Comparison of ENCODE assay signal across 8 cellular contexts in the genomic region with DNA sequence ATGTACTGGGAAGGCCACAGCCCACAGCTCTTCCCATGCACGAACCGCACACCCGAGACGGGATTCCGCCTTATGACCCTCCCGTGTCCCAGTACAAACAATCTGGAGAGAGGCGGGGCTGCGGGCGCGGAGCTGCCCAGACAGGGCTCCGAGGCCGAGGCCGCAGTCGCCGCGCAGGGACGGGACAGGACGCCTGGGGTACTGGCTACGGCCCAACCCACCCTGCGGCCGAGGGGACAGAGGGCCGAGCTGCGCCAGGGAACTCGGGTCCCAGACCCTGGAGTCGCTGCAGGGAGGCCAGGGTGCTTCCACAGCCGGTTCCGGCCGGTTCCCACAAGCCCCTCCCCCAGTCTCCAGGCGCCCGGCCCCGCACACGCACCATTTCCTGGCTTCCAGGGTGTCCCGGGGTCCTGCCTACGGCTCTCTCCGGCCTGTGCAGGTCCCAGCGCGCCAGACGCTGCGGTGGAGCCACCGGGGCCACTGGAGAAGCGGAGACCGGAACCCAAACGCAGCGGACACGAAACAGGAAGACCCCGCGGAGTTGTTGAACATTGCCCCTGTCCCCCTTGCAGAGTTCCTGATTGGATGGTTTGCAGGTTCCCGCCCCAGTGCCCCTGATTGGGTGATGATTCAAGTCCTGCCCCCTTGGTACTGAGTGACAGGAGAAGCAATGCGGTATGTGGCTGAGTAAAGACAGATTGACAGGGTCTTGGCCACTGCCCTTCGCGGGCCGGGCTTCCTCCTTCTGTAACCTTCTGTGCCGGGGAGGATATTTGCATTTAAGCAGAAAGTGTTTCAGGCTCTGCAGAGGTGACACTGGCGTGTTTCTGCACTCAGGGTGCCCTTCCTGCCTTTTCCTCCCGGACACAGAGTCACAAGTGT. TPM values are rescaled to one million over a fixed set of nuclear protein-coding genes. Genes with fewer than 3 reads are reported as not detected.
DNase-seq lines count a peak whose midpoint lies in the region; ATAC-seq and TF ChIP-seq lines count a peak whose summit lies in the region.

Gene ZNF564 (minus strand): TSS at position 532 of the 882 bp plus-strand sequence. CDS start 150 bp downstream, at position 382.

- H3K27me3 Mint-ChIP-seq in neural progenitor cell (ENCODE audit: insufficient read depth, low read depth): peaks cover 4% of the 10 kb centered on the region

- peak within 1 kb of the TSS; percentile 81 for H3K9ac ChIP-seq in ES-I3 (ENCODE audit: low read depth, low read length)
- H3K9ac ChIP-seq in MM.1S (ENCODE audit: low read length): peak within 1 kb of the TSS; percentile 91
- peak within 1 kb of the TSS; percentile 87 for H3K9ac ChIP-seq in neural progenitor cell

- no peaks in the 10 kb centered on the region for H3K36me3 ChIP-seq in ES-I3 (ENCODE audit: insufficient read depth, low read length)
- H3K36me3 ChIP-seq in HAP-1 (replicated peaks): peaks cover 14% of the 10 kb centered on the region
- H3K36me3 ChIP-seq in MM.1S (replicated peaks; ENCODE audit: insufficient read depth, low read length): no peaks in the 10 kb centered on the region
- no peaks in the 10 kb centered on the region for H3K36me3 ChIP-seq in neural progenitor cell

- peaks cover 3% of the 10 kb centered on the region; the same call in 1 of the 2 replicates for H3K9me3 ChIP-seq in ES-I3 (ENCODE audit: control insufficient read depth, insufficient read depth, low read length)
- H3K9me3 ChIP-seq in HAP-1: 0 out of 2 replicates have a peak, but pooled peaks cover 2% of the 10 kb centered on the region
- H3K9me3 ChIP-seq in MM.1S (replicated peaks; ENCODE audit: insufficient read depth, low read length): no peaks in the 10 kb centered on the region
- H3K9me3 ChIP-seq in neural progenitor cell (ENCODE audit: low read depth): no peaks in the 10 kb centered on the region

- peak; percentile 95 for ATAC-seq in foreskin keratinocyte

- DNase-seq in HAP-1 (ENCODE audit: low spot score in 2 of 2) (peak; percentile 97 to 99), MM.1S (peak; percentile 98), SIG-M5 (lab: John Stamatoyannopoulos, UW) (peak; percentile 98), activated gamma-delta T cell treated with Interleukin-2 at 50 U/mL for 16 hours (peak; percentile 93), foreskin keratinocyte (peak; percentile 96 to 98), neural progenitor cell (ENCODE audit: low spot score) (peak; percentile 98), stromal cell of bone marrow (ENCODE audit: low read depth) (peak; percentile 97)

- peak within 1 kb of the TSS; percentile 96 for H3K4me3 Mint-ChIP-seq in neural progenitor cell

- peaks cover 30% of the 10 kb centered on the region for H3K36me3 Mint-ChIP-seq in neural progenitor cell

- H3K27me3 ChIP-seq in HAP-1 (ENCODE audit: low read depth): no peaks in the 10 kb centered on the region
- H3K27me3 ChIP-seq in MM.1S (replicated peaks; ENCODE audit: insufficient read depth, low read length): no peaks in the 10 kb centered on the region
- H3K27me3 ChIP-seq in foreskin keratinocyte: no peaks in the 10 kb centered on the region
- no peaks in the 10 kb centered on the region for H3K27me3 ChIP-seq in neural progenitor cell

- H3K79me2 ChIP-seq in MM.1S (ENCODE audit: low read length) (peaks cover 28% of the 10 kb centered on the region), neural progenitor cell (ENCODE audit: low read depth) (peaks cover 46% of the 10 kb centered on the region)

- in situ Hi-C loops in HAP-1 (cut with MboI; ENCODE audit: low sequenced_read_pairs): no loop called here

- peaks cover 8% of the 10 kb centered on the region for H3K4me1 Mint-ChIP-seq in neural progenitor cell

- H3F3A ChIP-seq in MM.1S (ENCODE audit: insufficient read depth, low read length): peaks cover 10% of the 10 kb centered on the region; the same call in 1 of the 2 replicates
- peaks cover 20% of the 10 kb centered on the region for H3F3A ChIP-seq in neural progenitor cell (ENCODE audit: low read depth)

- peak within 1 kb of the TSS; percentile 66; the same call in 1 of the 2 replicates for H3K27ac ChIP-seq in MM.1S (ENCODE audit: low read length)
- peak within 1 kb of the TSS; percentile 54 for H3K27ac ChIP-seq in foreskin keratinocyte
- H3K27ac ChIP-seq in neural progenitor cell: peak within 1 kb of the TSS; percentile 99

- no peaks in the 10 kb centered on the region for H3K9me2 ChIP-seq in MM.1S (replicated peaks; ENCODE audit: insufficient read depth, low read length)

- peak within 1 kb of the TSS; percentile 95 for H3K4me3 ChIP-seq in HAP-1
- peak within 1 kb of the TSS; percentile 98 for H3K4me3 ChIP-seq in MM.1S (ENCODE audit: low read length)
- peak within 1 kb of the TSS; percentile 91 for H3K4me3 ChIP-seq in neural progenitor cell

- peak within 1 kb of the TSS; percentile 94 for H3K27ac Mint-ChIP-seq in neural progenitor cell

- peaks cover 4% of the 10 kb centered on the region; the same call in 1 of the 2 replicates for H3K4me1 ChIP-seq in ES-I3 (ENCODE audit: insufficient read depth, low read length)
- no peaks in the 10 kb centered on the region; the same call in 1 of the 2 replicates for H3K4me1 ChIP-seq in HAP-1
- no peaks in the 10 kb centered on the region; the same call in 1 of the 2 replicates for H3K4me1 ChIP-seq in MM.1S (ENCODE audit: low read length)
- no peaks in the 10 kb centered on the region for H3K4me1 ChIP-seq in foreskin keratinocyte
- peaks cover 12% of the 10 kb centered on the region for H3K4me1 ChIP-seq in neural progenitor cell

- H2AFZ ChIP-seq in MM.1S (ENCODE audit: low read length) (peak within 1 kb of the TSS; percentile 89), neural progenitor cell (replicated peaks) (peak within 1 kb of the TSS; percentile 77)

- H3K9me3 Mint-ChIP-seq in neural progenitor cell: peaks cover 32% of the 10 kb centered on the region

- TF ChIP-seq CTCF in MM.1S (IDR thresholded peaks at IDR 0.05; ENCODE audit: low read length) (no peak), foreskin keratinocyte (conservative IDR thresholded peaks at IDR 0.05) (no peak), neural progenitor cell (IDR thresholded peaks at IDR 0.05) (no peak)

- H4K20me1 ChIP-seq in MM.1S (ENCODE audit: insufficient read depth, low read length): no peaks in the 10 kb centered on the region
- peaks cover 4% of the 10 kb centered on the region for H4K20me1 ChIP-seq in neural progenitor cell (ENCODE audit: low read depth)

- H3K4me2 ChIP-seq in MM.1S (ENCODE audit: low read depth, low read length): peak within 1 kb of the TSS; percentile 67
- H3K4me2 ChIP-seq in neural progenitor cell: peak within 1 kb of the TSS; percentile 99

RNA-seq across cellular contexts. Expression of gene ZNF564, which starts in this region (rescaled TPM):
- 4.0 and 4.2 TPM in 2 replicates for total RNA-seq in foreskin keratinocyte
- polyA plus RNA-seq in foreskin keratinocyte: 1.5 TPM in 2 replicates
- 13.9 and 15.0 TPM in 2 replicates for total RNA-seq in neural progenitor cell (ENCODE audit: low replicate concordance)

Comparison
In these comparisons a context has a peak if more than half of its experiments do, and no peak if none do; other contexts are left out.
1. Peak in every context shown above with its lines: DNase-seq, ATAC-seq, H3K4me3 ChIP-seq and H3K27ac ChIP-seq.